Comparison of ENCODE assay signal across 8 cellular contexts in genomic region chr12:120356567-120357030, GRCh38. TPM values are rescaled to one million over a fixed set of nuclear protein-coding genes. Genes with fewer than 3 reads are reported as not detected.
A peak's percentile ranks its signal among the peaks of the same experiment; 100 is the strongest.
DNase-seq lines count a peak whose midpoint lies in the region; ATAC-seq lines count a peak whose summit lies in the region.

No MANE protein-coding gene starts in this region.

- peak; percentile 91 for DNase-seq in Ammon's horn (ENCODE audit: low spot score)
- DNase-seq in H4 (ENCODE audit: low spot score), result peak; percentile 97
- DNase-seq in NCI-H82 (lab: John Stamatoyannopoulos, UW), result peak; percentile 87
- peak; percentile 73 to 75 for DNase-seq in activated CD4-positive, alpha-beta T cell treated with anti-CD3 and anti-CD28 coated beads, Interleukin-2, amount 50 U/mL, for 4 hours
- peak; percentile 57 to 76 for DNase-seq in dermis microvascular lymphatic vessel endothelial cell (ENCODE audit: low read depth in 2 of 2)
- DNase-seq in lung microvascular endothelial cell (ENCODE audit: low read depth in 2 of 2), result peak; percentile 81 to 85
- DNase-seq in stimulated activated CD8-positive, alpha-beta memory T cell treated with anti-CD3 and anti-CD28 coated beads, Interleukin-12 subunit alpha, Interleukin-12 subunit beta, amount 100 ng/mL, for 1 hour (ENCODE audit: low read depth), result peak; percentile 62

- no peak for ATAC-seq in HG02973 (IDR thresholded peaks at IDR 0.05; ENCODE audit: unreplicated experiment)

RNA-seq across cellular contexts. Expression of gene MSI1, which starts 12.4 kb away (rescaled TPM):
- 0.35 and 0.72 TPM in 2 replicates for total RNA-seq in H4 (2014; rRNA removed; shearing (Covaris generic))
- total RNA-seq in dermis microvascular lymphatic vessel endothelial cell (not detected in 2 replicates), lung microvascular endothelial cell (not detected in 2 replicates)

RNA-seq across cellular contexts. Expression of gene PLA2G1B, which starts 29.0 kb away (rescaled TPM):
- not detected in 2 replicates for total RNA-seq in H4 (2014; rRNA removed; shearing (Covaris generic))
- total RNA-seq in dermis microvascular lymphatic vessel endothelial cell, result not detected in 2 replicates
- total RNA-seq in lung microvascular endothelial cell, result not detected in 2 replicates

RNA-seq across cellular contexts. Expression of gene SIRT4, which starts 54.5 kb away (rescaled TPM):
- 2.4 and 6.8 TPM in 2 replicates for total RNA-seq in H4 (2014; rRNA removed; shearing (Covaris generic))
- total RNA-seq in dermis microvascular lymphatic vessel endothelial cell (1.5 and 1.8 TPM in 2 replicates), lung microvascular endothelial cell (0.87 and 3.2 TPM in 2 replicates)
